Comparison of ENCODE assay signal across 8 cellular contexts in genomic region chr5:148443998-148444397, GRCh38.
DNase-seq lines count a peak whose midpoint lies in the region; ATAC-seq and TF ChIP-seq lines count a peak whose summit lies in the region.

No MANE protein-coding gene starts in this region.

- no peaks in the 10 kb centered on the region for H3K27me3 ChIP-seq in H9 (ENCODE audit: insufficient read depth, low read length)
- no peaks in the 10 kb centered on the region for H3K27me3 ChIP-seq in brain microvascular endothelial cell (replicated peaks)

- H3K14ac ChIP-seq in H9 (ENCODE audit: insufficient read depth, low read length) = no peak overlapping the region

- H2BK15ac ChIP-seq in H9 (ENCODE audit: low read depth, low read length) = no peak overlapping the region

- DNase-seq in Right ventricle myocardium inferior (ENCODE audit: missing footprints) (no peak), cardiac septum (ENCODE audit: low spot score) (no peak), H9 (no peak), LHCN-M2 (ENCODE audit: low read depth) (peak; percentile 71), SK-N-DZ (ENCODE audit: low spot score) (peak; percentile 63), brain microvascular endothelial cell (peak; percentile 70), inferior parietal cortex (ENCODE audit: extremely low spot score) (peak; percentile 95)
- DNase-seq in stimulated activated CD4-positive, alpha-beta T cell treated with anti-CD3 and anti-CD28 coated beads, Interleukin-1b, Interleukin-23, amount 100 ng/mL, for 24 hours (ENCODE audit: low read depth in 4 of 4, low spot score in 1 of 4) = peak; percentile 2 to 28 (median 18)

- no peak overlapping the region for H3K4me2 ChIP-seq in H9 (ENCODE audit: insufficient read depth, insufficient read length, low read length)

- peak; percentile 79 for TF ChIP-seq CTCF in H9 (conservative IDR thresholded peaks at IDR 0.05)
- peak; percentile 60 for TF ChIP-seq CTCF in brain microvascular endothelial cell (IDR thresholded peaks at IDR 0.05; ENCODE audit: low read depth, low read length, missing control alignments)

- in situ Hi-C loops in brain microvascular endothelial cell (cut with HindIII; ENCODE audit: low pct_ligation_motif_present, low sequenced_read_pairs) = loop anchor here (25.0 kb wide), 1 partner anchor 293 kb away; no protein-coding TSS in a partner anchor

- peak overlapping the region in 1 of 3 experiments; percentile 87; a peak in 1 of 7 replicates for H3K27ac Mint-ChIP-seq in H9

- no peaks in the 10 kb centered on the region for H3K79me1 ChIP-seq in H9 (ENCODE audit: insufficient read depth, low read depth, low read length, poor library complexity, severe bottlenecking)

- no peak overlapping the region for H4K5ac ChIP-seq in H9 (ENCODE audit: insufficient read length, low read depth, low read length)

- no peak overlapping the region for H4K8ac ChIP-seq in H9 (replicated peaks; ENCODE audit: insufficient read length, low read depth, low read length)

- intact Hi-C loops in Right ventricle myocardium inferior (cut with DNase I) (loop anchor here (1.0 to 10.0 kb wide), 4 partner anchors 153 to 591 kb away; no protein-coding TSS in a partner anchor), cardiac septum (cut with DNase I) (loop anchor here (2.0 to 10.0 kb wide), 2 partner anchors 149 to 287 kb away; no protein-coding TSS in a partner anchor)

- no peak overlapping the region for H3K23ac ChIP-seq in H9 (ENCODE audit: insufficient read length, low read depth, low read length)

- H3K23me2 ChIP-seq in H9 (ENCODE audit: insufficient read length, low read depth, low read length, poor library complexity, severe bottlenecking) = no peaks in the 10 kb centered on the region

- no peak overlapping the region for H3K56ac ChIP-seq in H9 (ENCODE audit: insufficient read length, low read depth, low read length)

- peaks cover 32% of the 10 kb centered on the region for H3K36me3 ChIP-seq in brain microvascular endothelial cell (replicated peaks)

- peaks cover 10 to 29% (median 21%) of the 10 kb centered on the region in 3 experiments; a peak in 5 of 7 replicates for H3K36me3 Mint-ChIP-seq in H9 (ENCODE audit: insufficient read depth in 1 of 3, low read depth in 3 of 3)

- H2AFZ ChIP-seq in H9 (ENCODE audit: low read length) = no peak overlapping the region

- no peak overlapping the region for H3K9ac ChIP-seq in H9 (ENCODE audit: extremely low read depth, insufficient read length, low read length)

- no peaks in the 10 kb centered on the region for H3K9me3 ChIP-seq in H9 (ENCODE audit: control insufficient read depth, low read depth, low read length)

- H2BK20ac ChIP-seq in H9 (ENCODE audit: low read depth, low read length, poor library complexity, severe bottlenecking) = no peak overlapping the region

- no peak overlapping the region for H3K4ac ChIP-seq in H9 (ENCODE audit: low read depth, low read length)

- H3T11ph ChIP-seq in H9 (ENCODE audit: low read length) = no peak overlapping the region

- ATAC-seq in Right ventricle myocardium inferior = peak; percentile 83

- H4K91ac ChIP-seq in H9 (ENCODE audit: insufficient read length, low read depth, low read length) = no peak overlapping the region

- H3K27me3 Mint-ChIP-seq in H9 (ENCODE audit: low read depth) = no peaks in the 10 kb centered on the region

- no peaks in the 10 kb centered on the region for H4K20me1 ChIP-seq in H9 (ENCODE audit: control insufficient read depth, insufficient read depth, insufficient read length)

- H3K4me3 Mint-ChIP-seq in H9 = no peak overlapping the region

- no peaks in the 10 kb centered on the region for H3K79me2 ChIP-seq in H9 (ENCODE audit: insufficient read depth, low read length)

- H2BK120ac ChIP-seq in H9 (ENCODE audit: low read depth, low read length, poor library complexity, severe bottlenecking) = no peak overlapping the region

- H3K4me1 ChIP-seq in H9 (ENCODE audit: insufficient read depth, low read length) = peaks cover 2% of the 10 kb centered on the region; the same call in 1 of the 2 replicates

- no peak overlapping the region for H3K4me3 ChIP-seq in brain microvascular endothelial cell (ENCODE audit: low read depth, low read length)

- H2AK5ac ChIP-seq in H9 (ENCODE audit: insufficient read length, low read length) = no peak overlapping the region

- H2BK5ac ChIP-seq in H9 (ENCODE audit: insufficient read length, low read length) = no peak overlapping the region

- H3K18ac ChIP-seq in H9 (ENCODE audit: insufficient read length, low read depth, low read length) = no peak overlapping the region

- H3K4me1 Mint-ChIP-seq in H9 = peaks cover 13 to 14% of the 10 kb centered on the region in 2 experiments

- H3K27ac ChIP-seq in H9 (ENCODE audit: insufficient read length, low read depth, low read length) (no peak overlapping the region), brain microvascular endothelial cell (no peak overlapping the region)

- no peaks in the 10 kb centered on the region for H3K9me3 Mint-ChIP-seq in H9

- no CpG with 5 or more reads among the region's 5 CpGs for WGBS in H9 (ENCODE audit: extremely low coverage, insufficient read length, low lambda C conversion rate)

- no peak overlapping the region for H2BK12ac ChIP-seq in H9 (ENCODE audit: insufficient read length, low read depth, low read length)

Comparison
In these comparisons a context has a peak if more than half of its experiments do, and no peak if none do; other contexts are left out.
1. DNase-seq: peak in LHCN-M2 (single experiment), SK-N-DZ (single experiment), brain microvascular endothelial cell (single experiment), inferior parietal cortex (single experiment) and stimulated activated CD4-positive, alpha-beta T cell treated with anti-CD3 and anti-CD28 coated beads, Interleukin-1b, Interleukin-23, amount 100 ng/mL, for 24 hours (4 of 4); none in Right ventricle myocardium inferior (single experiment), cardiac septum (single experiment) and H9 (single experiment).